Comparison of ENCODE assay signal across 9 cellular contexts in the genomic region with DNA sequence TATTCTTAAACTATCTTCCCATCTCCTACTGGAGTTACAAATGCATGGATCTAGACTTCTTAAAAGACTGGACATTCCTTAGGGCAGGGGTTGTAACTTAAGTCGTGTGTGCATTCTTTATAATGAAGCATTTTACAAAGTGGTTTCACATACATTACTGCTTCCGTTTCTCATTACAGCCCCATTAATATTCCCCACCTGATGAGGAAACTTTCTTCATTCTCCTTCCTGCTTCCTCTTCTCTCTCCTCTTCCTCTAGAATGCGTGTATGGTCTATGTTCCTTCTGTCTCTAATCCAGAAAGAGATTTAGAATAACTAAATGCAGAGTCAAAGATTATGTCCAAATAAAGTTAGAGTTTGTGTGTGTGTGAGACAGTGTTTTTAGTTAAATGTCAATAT. TPM values are rescaled to one million over a fixed set of nuclear protein-coding genes. Genes with fewer than 3 reads are reported as not detected.
DNase-seq lines count a peak whose midpoint lies in the region; ATAC-seq, FAIRE-seq and TF ChIP-seq lines count a peak whose summit lies in the region.
"Had no signal": no experiment of that assay in that cellular context is flagged by ENCODE, and none has a peak within 500 bp of the region (broad histone marks: within the 10 kb centered on the region; RNA-seq: fewer than 3 reads in every experiment).

No MANE protein-coding gene starts in this region.

- no peak for DNase-seq in activated CD4-positive, alpha-beta T cell treated with anti-CD3 and anti-CD28 coated beads for 36 hours
- DNase-seq in activated CD4-positive, alpha-beta T cell treated with anti-CD3 and anti-CD28 coated beads for 48 hours, result no peak
- DNase-seq in SKM-1 (lab: John Stamatoyannopoulos, UW; ENCODE audit: unreplicated experiment) (peak; percentile 59), anterior cingulate cortex (lab: John Stamatoyannopoulos, UW) (no peak), H54 (ENCODE audit: insufficient read length, low spot score) (no peak), dedifferentiated amniotic fluid mesenchymal stem cell (ENCODE audit: extremely low spot score) (no peak)

- no peak for TF ChIP-seq POLR2A in H54 (IDR thresholded peaks at IDR 0.05; ENCODE audit: low read depth, low read length)

- H3K4me3 ChIP-seq in iPS-18a (ENCODE audit: low read length) (peak overlapping the region; percentile 90), subcutaneous abdominal adipose tissue (ENCODE audit: low read depth in 1 of 5, low read length in 5 of 5) (no peak overlapping the region)

- POLR2A ChIA-PET in activated CD4-positive, alpha-beta T cell treated with anti-CD3 and anti-CD28 coated beads for 36 hours (lab: Charles Lee), result interaction anchor here (0.9 to 1.2 kb wide), 2 partner anchors 9 to 80 kb away, joined by 3 to 7 read pairs; no protein-coding TSS in a partner anchor

- no peaks in the 10 kb centered on the region for H3K27me3 Mint-ChIP-seq in activated CD4-positive, alpha-beta T cell treated with anti-CD3 and anti-CD28 coated beads for 36 hours

- H3K27ac ChIP-seq in iPS-18a (ENCODE audit: low read length), result no peak overlapping the region
- peak overlapping the region; percentile 98 for H3K27ac ChIP-seq in subcutaneous abdominal adipose tissue (ENCODE audit: low read depth, low read length)

- H3K9ac ChIP-seq in iPS-18a (ENCODE audit: low read length) (peak overlapping the region; percentile 100), subcutaneous abdominal adipose tissue (ENCODE audit: low read length in 5 of 5) (peak overlapping the region in 3 of 5 donors; percentile 93 to 99 (median 98))

- H3K4me1 ChIP-seq in iPS-18a (ENCODE audit: control insufficient read depth, low read depth, low read length) (peaks cover 12% of the 10 kb centered on the region), subcutaneous abdominal adipose tissue (ENCODE audit: control insufficient read depth in 5 of 5, insufficient read depth in 5 of 5, low read length in 5 of 5) (peaks cover 12 to 67% (median 55%) of the 10 kb centered on the region in 5 donors)

- intact Hi-C loops in activated CD4-positive, alpha-beta T cell treated with anti-CD3 and anti-CD28 coated beads for 36 hours (cut with DNase I, micrococcal nuclease), result no loop called here

- ATAC-seq in activated CD4-positive, alpha-beta T cell treated with anti-CD3 and anti-CD28 coated beads for 36 hours, result no peak

- H3K36me3 ChIP-seq in iPS-18a (ENCODE audit: control insufficient read depth, low read depth, low read length), result peaks cover 4% of the 10 kb centered on the region
- H3K36me3 ChIP-seq in subcutaneous abdominal adipose tissue (ENCODE audit: control insufficient read depth in 5 of 5, insufficient read depth in 5 of 5, low read length in 5 of 5), result peaks cover 0 to 5% (median 3%) of the 10 kb centered on the region in 5 donors

- peaks cover 24% of the 10 kb centered on the region for H3K36me3 Mint-ChIP-seq in activated CD4-positive, alpha-beta T cell treated with anti-CD3 and anti-CD28 coated beads for 36 hours (ENCODE audit: low read depth)

- H3K9me3 ChIP-seq in iPS-18a (ENCODE audit: control insufficient read depth, low read depth, low read length) (no peaks in the 10 kb centered on the region), subcutaneous abdominal adipose tissue (ENCODE audit: control insufficient read depth in 5 of 5, low read length in 5 of 5) (no peaks in the 10 kb centered on the region)

- peaks cover 54% of the 10 kb centered on the region for H3K4me1 Mint-ChIP-seq in activated CD4-positive, alpha-beta T cell treated with anti-CD3 and anti-CD28 coated beads for 36 hours

- no peaks in the 10 kb centered on the region for H3K9me3 Mint-ChIP-seq in activated CD4-positive, alpha-beta T cell treated with anti-CD3 and anti-CD28 coated beads for 36 hours (ENCODE audit: low read depth)

- peak overlapping the region; percentile 99 for H3K4me3 Mint-ChIP-seq in activated CD4-positive, alpha-beta T cell treated with anti-CD3 and anti-CD28 coated beads for 36 hours

- CTCF ChIA-PET in activated CD4-positive, alpha-beta T cell treated with anti-CD3 and anti-CD28 coated beads for 36 hours (lab: Charles Lee), result interaction anchor here (0.8 kb wide), 1 partner anchor 11 kb away, joined by 3 read pairs; no protein-coding TSS in a partner anchor

- no peak for FAIRE-seq in H54 (lab: Jason Lieb, UNC)
- FAIRE-seq: bronchial epithelial cell had no signal

- peak overlapping the region; percentile 99 for H3K27ac Mint-ChIP-seq in activated CD4-positive, alpha-beta T cell treated with anti-CD3 and anti-CD28 coated beads for 36 hours

- no peaks in the 10 kb centered on the region for H3K27me3 ChIP-seq in iPS-18a (ENCODE audit: control insufficient read depth, insufficient read depth, low read length)
- no peaks in the 10 kb centered on the region for H3K27me3 ChIP-seq in subcutaneous abdominal adipose tissue (ENCODE audit: control insufficient read depth in 5 of 5, insufficient read depth in 4 of 5, low read length in 5 of 5)

RNA-seq across cellular contexts. Expression of a gene that starts 1.8 kb away (rescaled TPM):
- 100 to 1,000 TPM; 527 to 553 TPM for total RNA-seq in activated CD4-positive, alpha-beta T cell treated with anti-CD3 and anti-CD28 coated beads for 36 hours

RNA-seq across cellular contexts. Expression of a gene that starts 58.4 kb away (rescaled TPM):
- total RNA-seq in activated CD4-positive, alpha-beta T cell treated with anti-CD3 and anti-CD28 coated beads for 36 hours, result 10 to 100 TPM; 75.4 to 77.4 TPM
